8 cellular contexts compared by ENCODE assay signal in the genomic region with DNA sequence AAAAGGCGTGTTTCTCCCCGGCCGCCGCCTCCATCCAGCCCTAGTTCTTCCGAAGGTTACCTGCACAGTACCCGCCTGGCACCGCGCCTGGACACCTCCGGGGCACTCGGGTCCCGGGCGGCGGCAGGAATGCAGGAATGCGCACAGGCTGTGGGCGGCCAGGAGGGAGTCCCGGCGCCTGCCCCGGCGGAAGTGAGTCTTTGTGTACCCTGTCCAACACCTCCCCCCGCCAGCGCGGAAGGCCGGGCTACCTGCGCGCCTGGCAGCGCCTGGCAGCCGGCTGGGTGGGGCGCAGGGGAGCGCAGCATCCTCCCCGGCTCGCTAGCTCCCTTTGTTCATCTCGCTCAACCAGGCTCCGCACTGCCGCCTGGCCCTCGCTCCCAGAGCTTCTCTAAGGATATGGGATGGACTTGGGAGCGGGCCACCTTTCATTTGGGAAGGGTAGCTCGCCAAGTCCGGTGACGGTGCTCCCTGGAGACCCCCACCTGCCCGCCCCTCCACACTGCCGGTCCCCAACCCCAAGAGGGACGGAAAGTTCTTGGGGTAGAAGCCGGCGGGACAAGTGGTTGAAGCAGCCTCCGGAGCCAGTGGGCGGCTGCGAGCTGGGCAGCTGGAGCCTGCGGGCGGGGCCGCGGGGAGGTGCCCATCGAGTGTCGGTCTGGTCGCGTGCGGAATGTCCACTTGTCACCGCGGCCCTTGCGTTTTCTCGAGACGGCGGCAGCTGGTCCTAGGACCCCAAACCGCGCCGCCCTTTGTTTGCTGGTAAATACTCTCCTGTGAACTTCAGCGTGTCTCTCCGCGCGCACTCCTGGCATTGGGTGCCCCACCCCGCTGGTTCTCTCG. TPM values are rescaled to one million over a fixed set of nuclear protein-coding genes. Genes with fewer than 3 reads are reported as not detected.
DNase-seq lines count a peak whose midpoint lies in the region; ATAC-seq and TF ChIP-seq lines count a peak whose summit lies in the region.

No MANE protein-coding gene starts in this region.

- peak overlapping the region; percentile 83 for H3K4me3 ChIP-seq in PC-3 (ENCODE audit: low read length)
- H3K4me3 ChIP-seq in prostate gland, result peak overlapping the region; percentile 32 to 44

- H3K4me1 Mint-ChIP-seq in natural killer cell treated with Interleukin-12 subunit alpha and Interleukin-12 subunit beta and Interleukin-15 and Interleukin-18, amount 100 ng/mL, for 72 hours (ENCODE audit: low read depth in 2 of 2), result peaks cover 0 to 8% of the 10 kb centered on the region in 2 donors

- peaks cover 7% of the 10 kb centered on the region for H3K36me3 Mint-ChIP-seq in natural killer cell treated with Interleukin-12 subunit alpha and Interleukin-12 subunit beta and Interleukin-15 and Interleukin-18, amount 100 ng/mL, for 72 hours

- H3K4me1 ChIP-seq in PC-3 (ENCODE audit: insufficient read depth, low read length) (peaks cover 21% of the 10 kb centered on the region), prostate gland (replicated peaks) (no peaks in the 10 kb centered on the region)

- POLR2A ChIA-PET in PC-3 (lab: Charles Lee; ENCODE audit: unreplicated experiment), result interaction anchor here (0.5 to 1.0 kb wide), 4 partner anchors 22 to 139 kb away, joined by 3 to 6 read pairs (median 4); no protein-coding TSS in a partner anchor

- DNase-seq in Daoy (ENCODE audit: low read depth), result peak; percentile 77
- DNase-seq in PC-3, result peak; percentile 92
- DNase-seq in Right ventricle myocardium superior, result peak; percentile 47
- DNase-seq in prostate gland (ENCODE audit: low spot score), result peak; percentile 46
- no peak for DNase-seq in natural killer cell treated with Interleukin-12 subunit alpha and Interleukin-12 subunit beta and Interleukin-15 and Interleukin-18, amount 100 ng/mL, for 72 hours (ENCODE audit: low spot score)
- DNase-seq in epidermal melanocyte (ENCODE audit: insufficient read length, low spot score), result no peak

- peak overlapping the region; percentile 88 for H3K27ac ChIP-seq in PC-3 (ENCODE audit: low read length)
- peak overlapping the region in 1 of 2 donors; percentile 36 for H3K27ac ChIP-seq in prostate gland

- TF ChIP-seq POLR2A in prostate gland (IDR thresholded peaks at IDR 0.05), result no peak

- CTCF ChIA-PET in PC-3 (lab: Charles Lee), result interaction anchor here (0.6 to 1.5 kb wide), 4 partner anchors 23 to 118 kb away, joined by 3 to 5 read pairs (median 4); no protein-coding TSS in a partner anchor

- ATAC-seq in PC-3 (peak; percentile 78), Right ventricle myocardium superior (ENCODE audit: poor library complexity) (peak; percentile 45), GM19452 (IDR thresholded peaks at IDR 0.05; ENCODE audit: unreplicated experiment) (no peak), HG03571 (IDR thresholded peaks at IDR 0.05; ENCODE audit: unreplicated experiment) (no peak)
- ATAC-seq in natural killer cell treated with Interleukin-12 subunit alpha and Interleukin-12 subunit beta and Interleukin-15 and Interleukin-18, amount 100 ng/mL, for 72 hours, result no peak

- no peaks in the 10 kb centered on the region for H3K27me3 ChIP-seq in PC-3 (ENCODE audit: low read length)
- H3K27me3 ChIP-seq in prostate gland (replicated peaks; ENCODE audit: insufficient read depth), result no peaks in the 10 kb centered on the region

- H3K36me3 ChIP-seq in PC-3 (ENCODE audit: low read depth, low read length), result no peaks in the 10 kb centered on the region
- H3K36me3 ChIP-seq in prostate gland, result no peaks in the 10 kb centered on the region

- peak overlapping the region; percentile 77 for H3K4me2 ChIP-seq in PC-3 (ENCODE audit: low read length)

- H4K20me1 ChIP-seq in PC-3 (ENCODE audit: low read length), result peaks cover 29% of the 10 kb centered on the region

- H3F3A ChIP-seq in PC-3 (ENCODE audit: low read length, unreplicated experiment), result no peaks in the 10 kb centered on the region

- TF ChIP-seq CTCF in PC-3 (conservative IDR thresholded peaks at IDR 0.05; ENCODE audit: low read depth, low read length) (no peak; the same call in 1 of the 2 replicates), prostate gland (IDR thresholded peaks at IDR 0.05) (no peak)

- peaks cover 19 to 27% of the 10 kb centered on the region in 2 donors for H3K27me3 Mint-ChIP-seq in natural killer cell treated with Interleukin-12 subunit alpha and Interleukin-12 subunit beta and Interleukin-15 and Interleukin-18, amount 100 ng/mL, for 72 hours

- H3K9me3 Mint-ChIP-seq in natural killer cell treated with Interleukin-12 subunit alpha and Interleukin-12 subunit beta and Interleukin-15 and Interleukin-18, amount 100 ng/mL, for 72 hours, result no peaks in the 10 kb centered on the region

- no peak overlapping the region for H3K27ac Mint-ChIP-seq in natural killer cell treated with Interleukin-12 subunit alpha and Interleukin-12 subunit beta and Interleukin-15 and Interleukin-18, amount 100 ng/mL, for 72 hours

- peak overlapping the region; percentile 82 for H2AFZ ChIP-seq in PC-3 (ENCODE audit: low read length)

- 1% methylated on average over 69 of the region's 71 CpGs for WGBS in prostate gland

- H3K4me3 Mint-ChIP-seq in natural killer cell treated with Interleukin-12 subunit alpha and Interleukin-12 subunit beta and Interleukin-15 and Interleukin-18, amount 100 ng/mL, for 72 hours, result no peak overlapping the region

- no peaks in the 10 kb centered on the region for H3K9me2 ChIP-seq in PC-3 (replicated peaks; ENCODE audit: low read length)

- H3K9me3 ChIP-seq in PC-3 (ENCODE audit: low read length) (no peaks in the 10 kb centered on the region), prostate gland (no peaks in the 10 kb centered on the region)

- H3K79me2 ChIP-seq in PC-3 (ENCODE audit: low read length), result peaks cover 36% of the 10 kb centered on the region

- H3K9ac ChIP-seq in PC-3 (ENCODE audit: low read length), result peak overlapping the region; percentile 95

- intact Hi-C loops in PC-3 (cut with micrococcal nuclease) (loop anchor here (1.0 to 10.0 kb wide), 3 partner anchors 110 to 248 kb away; no protein-coding TSS in a partner anchor), Right ventricle myocardium superior (cut with DNase I) (no loop called here), prostate gland (cut with DNase I) (no loop called here)

- no TSS peak for BruUV-seq in PC-3 (replicated peaks; lab: Mats Ljungman, UMichigan)

RNA-seq across cellular contexts. Expression of a gene that starts 1.2 kb away (rescaled TPM):
- 13.0 and 21.9 TPM in 2 replicates for total RNA-seq in Daoy (2014; rRNA removed; shearing (Covaris generic))
- total RNA-seq in PC-3 (2014; rRNA removed), result 11.4 and 12.6 TPM in 2 replicates
- not detected for total RNA-seq in Right ventricle myocardium superior
- total RNA-seq in prostate gland, result 10 to 100 TPM in 1 of 2 donors, 1 to 10 TPM in 1; 2.4 to 48.3 TPM
- total RNA-seq in natural killer cell treated with Interleukin-12 subunit alpha and Interleukin-12 subunit beta and Interleukin-15 and Interleukin-18, amount 100 ng/mL, for 72 hours, result not detected

Comparison
In these comparisons a context has a peak if more than half of its experiments do, and no peak if none do; other contexts are left out.
1. DNase-seq: peak in Daoy (single experiment), PC-3 (single experiment), Right ventricle myocardium superior (single experiment) and prostate gland (single experiment); none in natural killer cell treated with Interleukin-12 subunit alpha and Interleukin-12 subunit beta and Interleukin-15 and Interleukin-18, amount 100 ng/mL, for 72 hours (single experiment) and epidermal melanocyte (single experiment).
2. ATAC-seq: peak in PC-3 (single experiment) and Right ventricle myocardium superior (single experiment); none in GM19452 (single experiment), HG03571 (single experiment) and natural killer cell treated with Interleukin-12 subunit alpha and Interleukin-12 subunit beta and Interleukin-15 and Interleukin-18, amount 100 ng/mL, for 72 hours (0 of 2).